ENCODE assay signal across 22 cellular contexts in the genomic region with DNA sequence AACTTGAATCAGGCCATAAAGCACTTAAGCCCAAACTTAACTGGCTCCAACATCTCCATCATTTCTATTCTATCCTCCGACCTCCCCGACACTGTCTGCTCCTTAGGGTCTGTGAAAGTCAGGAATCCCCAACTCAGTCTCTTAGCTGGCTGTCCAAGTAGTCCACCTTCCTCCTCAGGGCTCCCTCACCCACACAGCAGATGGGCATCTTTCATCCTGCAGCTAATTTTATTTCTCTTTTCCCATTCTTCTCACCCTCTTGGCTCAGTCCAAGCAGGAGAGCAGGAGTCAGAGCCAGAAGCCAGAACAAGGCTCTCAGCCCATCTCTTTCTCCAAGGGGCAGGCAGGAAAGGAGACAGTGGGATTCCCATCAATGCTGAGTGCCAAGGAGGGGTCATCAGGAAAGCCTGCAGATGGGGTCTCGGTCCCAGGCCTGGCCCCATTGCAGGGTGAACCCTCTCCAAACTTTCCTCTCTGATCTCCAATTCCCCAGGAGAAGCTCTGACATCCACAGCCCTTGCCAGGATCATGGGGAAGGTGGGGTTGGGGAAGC. TPM values are rescaled to one million over a fixed set of nuclear protein-coding genes. Genes with fewer than 3 reads are reported as not detected.
A peak's percentile ranks its signal among the peaks of the same experiment; 100 is the strongest.
DNase-seq lines count a peak whose midpoint lies in the region; ATAC-seq and TF ChIP-seq lines count a peak whose summit lies in the region.
"Had no signal": no experiment of that assay in that cellular context is flagged by ENCODE, and none has a peak within 500 bp of the region (broad histone marks: within the 10 kb centered on the region; RNA-seq: fewer than 3 reads in every experiment).

No MANE protein-coding gene starts in this region.

- no peak for DNase-seq in activated naive CD8-positive, alpha-beta T cell treated with anti-CD3 and anti-CD28 coated beads, Interleukin-2, amount 10 ng/mL, durations not matched to agents 7 days and 5 days
- DNase-seq in activated naive CD8-positive, alpha-beta T cell treated with anti-CD3 and anti-CD28 coated beads, Interleukin-2, amount 50 U/mL, for 24 hours = no peak
- DNase-seq in T-cell (no peak), coronary artery (ENCODE audit: low spot score) (peak; percentile 65), activated T-cell treated with anti-CD3 and anti-CD28 coated beads for 4 hours (no peak), SHP77 treated with DMSO at 0.1 percent for 48 hours (lab: John Stamatoyannopoulos, UW) (no peak)
- DNase-seq: BE2C, GOT3, HCEC 1CT, KBM-7, MM.1S, NCI-H1048, NCI-H1436, NCI-H187 treated with DMSO at 0.1 percent for 48 hours, NCI-H2107, NCI-H2227 treated with DMSO at 0.1 percent for 48 hours, NCI-H510A treated with DMSO at 0.1 percent for 48 hours, NCI-H748 treated with DMSO at 0.1 percent for 48 hours, PC-9, SIG-M5 had no signal

- no peak overlapping the region for H3K4me3 ChIP-seq in coronary artery
- H3K4me3 ChIP-seq: PC-9 had no signal

- H3K36me3 Mint-ChIP-seq in activated naive CD8-positive, alpha-beta T cell treated with anti-CD3 and anti-CD28 coated beads, Interleukin-2, amount 10 ng/mL, durations not matched to agents 7 days and 5 days = no peaks in the 10 kb centered on the region
- H3K36me3 Mint-ChIP-seq in activated naive CD8-positive, alpha-beta T cell treated with anti-CD3 and anti-CD28 coated beads, Interleukin-2, amount 50 U/mL, for 24 hours (ENCODE audit: low read depth) = no peaks in the 10 kb centered on the region
- H3K36me3 Mint-ChIP-seq in T-cell = no peaks in the 10 kb centered on the region

- POLR2A ChIA-PET in activated naive CD8-positive, alpha-beta T cell treated with anti-CD3 and anti-CD28 coated beads, Interleukin-2, amount 10 ng/mL, durations not matched to agents 7 days and 5 days (lab: Charles Lee) = interaction anchor here (0.9 to 1.5 kb wide), 3 partner anchors 9 to 37 kb away, joined by 3 to 12 read pairs (median 4); no protein-coding TSS in a partner anchor
- POLR2A ChIA-PET in T-cell (lab: Charles Lee) = interaction anchor here (0.6 to 1.3 kb wide), 2 partner anchors 9 to 40 kb away, joined by 3 to 9 read pairs; no protein-coding TSS in a partner anchor

- CTCF ChIA-PET in T-cell (lab: Charles Lee) = interaction anchor here in 1 of 2 donors (1.1 kb wide), 1 partner anchor 331 kb away, joined by 3 read pairs; no protein-coding TSS in a partner anchor

- H3K4me1 Mint-ChIP-seq in activated naive CD8-positive, alpha-beta T cell treated with anti-CD3 and anti-CD28 coated beads, Interleukin-2, amount 10 ng/mL, durations not matched to agents 7 days and 5 days = peaks cover 28% of the 10 kb centered on the region
- H3K4me1 Mint-ChIP-seq in activated naive CD8-positive, alpha-beta T cell treated with anti-CD3 and anti-CD28 coated beads, Interleukin-2, amount 50 U/mL, for 24 hours = peaks cover 36% of the 10 kb centered on the region
- H3K4me1 Mint-ChIP-seq in T-cell = peaks cover 43 to 70% (median 49%) of the 10 kb centered on the region in 3 donors

- no peak for ATAC-seq in activated naive CD8-positive, alpha-beta T cell treated with anti-CD3 and anti-CD28 coated beads, Interleukin-2, amount 10 ng/mL, durations not matched to agents 7 days and 5 days (ENCODE audit: low read depth)
- no peak for ATAC-seq in activated naive CD8-positive, alpha-beta T cell treated with anti-CD3 and anti-CD28 coated beads, Interleukin-2, amount 50 U/mL, for 24 hours
- ATAC-seq in T-cell (replicated peaks in 1 of 4) = no peak
- no peak for ATAC-seq in HG02798 (IDR thresholded peaks at IDR 0.05; ENCODE audit: poor library complexity, unreplicated experiment)

- peak overlapping the region; percentile 78 for H3K27ac Mint-ChIP-seq in activated naive CD8-positive, alpha-beta T cell treated with anti-CD3 and anti-CD28 coated beads, Interleukin-2, amount 10 ng/mL, durations not matched to agents 7 days and 5 days
- H3K27ac Mint-ChIP-seq in activated naive CD8-positive, alpha-beta T cell treated with anti-CD3 and anti-CD28 coated beads, Interleukin-2, amount 50 U/mL, for 24 hours = no peak overlapping the region
- H3K27ac Mint-ChIP-seq in T-cell = peak overlapping the region; percentile 90 to 91

- H3K9me3 Mint-ChIP-seq in activated naive CD8-positive, alpha-beta T cell treated with anti-CD3 and anti-CD28 coated beads, Interleukin-2, amount 10 ng/mL, durations not matched to agents 7 days and 5 days = no peaks in the 10 kb centered on the region
- H3K9me3 Mint-ChIP-seq in activated naive CD8-positive, alpha-beta T cell treated with anti-CD3 and anti-CD28 coated beads, Interleukin-2, amount 50 U/mL, for 24 hours = no peaks in the 10 kb centered on the region
- H3K9me3 Mint-ChIP-seq in T-cell = no peaks in the 10 kb centered on the region

- H3K4me3 Mint-ChIP-seq in activated naive CD8-positive, alpha-beta T cell treated with anti-CD3 and anti-CD28 coated beads, Interleukin-2, amount 10 ng/mL, durations not matched to agents 7 days and 5 days = peak overlapping the region; percentile 52
- no peak overlapping the region for H3K4me3 Mint-ChIP-seq in activated naive CD8-positive, alpha-beta T cell treated with anti-CD3 and anti-CD28 coated beads, Interleukin-2, amount 50 U/mL, for 24 hours
- H3K4me3 Mint-ChIP-seq in T-cell = peak overlapping the region in 1 of 3 donors; percentile 55

- peaks cover 3% of the 10 kb centered on the region for H3K27me3 Mint-ChIP-seq in activated naive CD8-positive, alpha-beta T cell treated with anti-CD3 and anti-CD28 coated beads, Interleukin-2, amount 10 ng/mL, durations not matched to agents 7 days and 5 days
- no peaks in the 10 kb centered on the region for H3K27me3 Mint-ChIP-seq in activated naive CD8-positive, alpha-beta T cell treated with anti-CD3 and anti-CD28 coated beads, Interleukin-2, amount 50 U/mL, for 24 hours
- peaks cover 0 to 9% of the 10 kb centered on the region in 2 donors for H3K27me3 Mint-ChIP-seq in T-cell

- H3K27ac ChIP-seq in coronary artery = no peak overlapping the region
- H3K27ac ChIP-seq: PC-9, RWPE1 had no signal

- TF ChIP-seq CTCF in coronary artery (IDR thresholded peaks at IDR 0.05) = no peak

RNA-seq across cellular contexts. Expression of a gene that starts 40.4 kb away (rescaled TPM):
- 10 to 100 TPM; 21.1 to 23.7 TPM for total RNA-seq in activated naive CD8-positive, alpha-beta T cell treated with anti-CD3 and anti-CD28 coated beads, Interleukin-2, amount 10 ng/mL, durations not matched to agents 7 days and 5 days
- 10 to 100 TPM in 1 of 5 donors, 1 to 10 TPM in 4; 6.6 to 10.7 (median 8.2) TPM for total RNA-seq in T-cell
- total RNA-seq: PC-9 had no signal
